10 cellular contexts compared by ENCODE assay signal in the genomic region with DNA sequence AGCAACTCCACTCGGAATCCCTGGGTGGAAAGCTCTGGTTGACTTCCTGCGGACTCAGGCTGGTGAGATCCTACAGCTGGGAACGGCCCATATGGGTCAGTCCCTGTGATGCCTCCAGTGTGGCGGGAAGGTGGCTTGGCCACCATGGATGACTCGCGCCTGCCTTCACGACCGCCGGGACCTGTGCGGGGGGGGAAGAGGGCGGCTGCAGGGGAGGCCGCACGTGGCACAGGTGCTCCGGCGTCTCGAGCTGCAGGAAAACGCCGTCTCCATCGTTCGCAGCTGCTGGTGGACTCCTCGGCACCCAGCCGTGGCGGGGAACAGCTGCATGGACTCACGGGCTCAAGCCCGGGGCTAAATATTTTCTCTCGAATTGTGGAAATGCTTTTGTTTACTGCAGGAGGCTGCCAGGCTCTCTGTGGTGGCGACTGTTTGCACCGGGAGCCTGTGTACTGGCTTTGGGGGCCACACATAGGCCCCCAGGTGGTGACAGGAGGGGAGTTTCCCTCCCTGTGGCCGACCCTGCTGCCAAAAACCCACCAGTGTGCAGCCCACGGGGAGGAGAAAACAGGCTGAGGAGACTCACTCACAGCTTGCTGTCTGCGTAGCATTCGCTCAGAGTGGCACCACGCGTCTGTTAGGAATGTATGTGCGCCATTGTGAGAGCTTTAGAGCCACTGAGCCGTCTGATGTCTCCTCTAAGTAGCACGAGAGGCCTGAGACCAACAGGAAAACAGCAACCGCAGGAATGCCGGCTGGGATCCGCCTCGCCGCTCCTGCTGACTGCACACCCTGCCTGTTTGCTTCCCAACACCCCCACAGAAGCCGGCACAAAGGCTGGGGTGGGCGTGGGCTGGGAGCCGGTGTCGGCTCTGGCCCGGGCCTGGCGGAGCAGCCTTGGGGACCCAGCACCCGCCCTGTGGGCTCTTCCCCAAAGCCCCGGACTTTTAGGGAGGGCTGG.
A peak's percentile ranks its signal among the peaks of the same experiment; 100 is the strongest.
DNase-seq lines count a peak whose midpoint lies in the region; ATAC-seq, FAIRE-seq and TF ChIP-seq lines count a peak whose summit lies in the region.
"Had no signal": no experiment of that assay in that cellular context is flagged by ENCODE, and none has a peak within 500 bp of the region (broad histone marks: within the 10 kb centered on the region; RNA-seq: fewer than 3 reads in every experiment).

No MANE protein-coding gene starts in this region.

- no peak for TF ChIP-seq CTCF in natural killer cell (IDR thresholded peaks at IDR 0.05)
- no peak for TF ChIP-seq CTCF in brain (conservative IDR thresholded peaks at IDR 0.05)
- TF ChIP-seq CTCF in HepG2 (CRISPR knock-in tag; IDR thresholded peaks at IDR 0.05), result no peak
- no peak for TF ChIP-seq CTCF in GM13977 (IDR thresholded peaks at IDR 0.05; ENCODE audit: extremely low read depth, insufficient read depth, missing control alignments)

- H3K4me1 ChIP-seq in HepG2 (ENCODE audit: insufficient read depth, low read length) (no peaks in the 10 kb centered on the region), aorta (ENCODE audit: control insufficient read depth in 1 of 2, insufficient read depth in 2 of 2, low read length in 2 of 2) (no peaks in the 10 kb centered on the region)

- H4K20me1 ChIP-seq in HepG2 (ENCODE audit: insufficient read depth, low read length), result no peaks in the 10 kb centered on the region

- H3K4me3 ChIP-seq in HepG2 (replicated peaks in 1 of 3; ENCODE audit: insufficient read depth in 1 of 3, low read depth in 2 of 3, low read length in 3 of 3), result no peak overlapping the region
- no peak overlapping the region for H3K4me3 ChIP-seq in aorta (ENCODE audit: low read length in 2 of 2)

- in situ Hi-C loops in HepG2 (cut with HindIII; ENCODE audit: extremely low pct_ligation_motif_present, low pct_unique_long_range_greater_than_20kb) (no loop called here), GM13977 (cut with MboI; ENCODE audit: low pct_unique_long_range_greater_than_20kb, low sequenced_read_pairs, unreplicated experiment) (no loop called here)

- H3K36me3 ChIP-seq in HepG2 (replicated peaks in 1 of 2; ENCODE audit: control insufficient read depth in 1 of 2, insufficient read depth in 2 of 2, low read length in 2 of 2) (no peaks in the 10 kb centered on the region), aorta (ENCODE audit: control insufficient read depth in 1 of 2, insufficient read depth in 2 of 2, low read length in 1 of 2) (no peaks in the 10 kb centered on the region)

- no peak for TF ChIP-seq POLR2A in HepG2 (IDR thresholded peaks at IDR 0.05; ENCODE audit: insufficient read depth in 1 of 2, low read depth in 2 of 2, low read length in 2 of 2)

- H3K9me3 Mint-ChIP-seq in natural killer cell treated with Interleukin-12 subunit alpha and Interleukin-12 subunit beta and Interleukin-15 and Interleukin-18, amount 100 ng/mL, for 72 hours, result no peaks in the 10 kb centered on the region
- H3K9me3 Mint-ChIP-seq in natural killer cell (no peaks in the 10 kb centered on the region), brain (no peaks in the 10 kb centered on the region)
- H3K9me3 Mint-ChIP-seq in activated CD4-positive, alpha-beta T cell treated with anti-CD3 and anti-CD28 coated beads for 36 hours (ENCODE audit: low read depth), result no peaks in the 10 kb centered on the region

- no peak overlapping the region for H3K4me3 Mint-ChIP-seq in natural killer cell treated with Interleukin-12 subunit alpha and Interleukin-12 subunit beta and Interleukin-15 and Interleukin-18, amount 100 ng/mL, for 72 hours
- no peak overlapping the region for H3K4me3 Mint-ChIP-seq in natural killer cell
- no peak overlapping the region for H3K4me3 Mint-ChIP-seq in brain
- H3K4me3 Mint-ChIP-seq in activated CD4-positive, alpha-beta T cell treated with anti-CD3 and anti-CD28 coated beads for 36 hours, result no peak overlapping the region

- BruUV-seq in HepG2 (replicated peaks; lab: Mats Ljungman, UMichigan), result no TSS peak

- H3K27me3 ChIP-seq in HepG2 (ENCODE audit: control insufficient read depth in 1 of 2, insufficient read depth in 2 of 2, low read length in 2 of 2) (peaks cover 17 to 42% of the 10 kb centered on the region in 2 experiments), aorta (ENCODE audit: control insufficient read depth in 1 of 2, insufficient read depth in 2 of 2, low read length in 1 of 2) (no peaks in the 10 kb centered on the region)

- no peaks in the 10 kb centered on the region for H3K79me2 ChIP-seq in HepG2 (ENCODE audit: insufficient read depth, low read length)

- CTCF ChIA-PET in HepG2 (lab: Yijun Ruan, JAX; ENCODE audit: low intra/inter-chr PET ratio, low total read pairs), result no interaction called here
- CTCF ChIA-PET in activated CD4-positive, alpha-beta T cell treated with anti-CD3 and anti-CD28 coated beads for 36 hours (lab: Charles Lee), result no interaction called here

- peaks cover 0 to 2% of the 10 kb centered on the region in 2 donors for H3K4me1 Mint-ChIP-seq in natural killer cell treated with Interleukin-12 subunit alpha and Interleukin-12 subunit beta and Interleukin-15 and Interleukin-18, amount 100 ng/mL, for 72 hours (ENCODE audit: low read depth in 2 of 2)
- no peaks in the 10 kb centered on the region for H3K4me1 Mint-ChIP-seq in natural killer cell
- H3K4me1 Mint-ChIP-seq in brain, result peaks cover 17% of the 10 kb centered on the region
- no peaks in the 10 kb centered on the region for H3K4me1 Mint-ChIP-seq in activated CD4-positive, alpha-beta T cell treated with anti-CD3 and anti-CD28 coated beads for 36 hours

- POLR2A ChIA-PET in HepG2 (lab: Yijun Ruan, JAX), result no interaction called here
- POLR2A ChIA-PET in activated CD4-positive, alpha-beta T cell treated with anti-CD3 and anti-CD28 coated beads for 36 hours (lab: Charles Lee), result no interaction called here

- H2AFZ ChIP-seq in HepG2 (ENCODE audit: low read length), result no peak overlapping the region

- no peaks in the 10 kb centered on the region for H3K27me3 Mint-ChIP-seq in natural killer cell treated with Interleukin-12 subunit alpha and Interleukin-12 subunit beta and Interleukin-15 and Interleukin-18, amount 100 ng/mL, for 72 hours
- no peaks in the 10 kb centered on the region for H3K27me3 Mint-ChIP-seq in natural killer cell (ENCODE audit: low read depth in 2 of 2)
- no peaks in the 10 kb centered on the region for H3K27me3 Mint-ChIP-seq in brain
- no peaks in the 10 kb centered on the region for H3K27me3 Mint-ChIP-seq in activated CD4-positive, alpha-beta T cell treated with anti-CD3 and anti-CD28 coated beads for 36 hours

- peak; percentile 59 for DNase-seq in natural killer cell treated with Interleukin-12 subunit alpha and Interleukin-12 subunit beta and Interleukin-15 and Interleukin-18, amount 100 ng/mL, for 72 hours (ENCODE audit: low spot score)
- DNase-seq in natural killer cell (no peak), HepG2 (ENCODE audit: low spot score) (peak; percentile 15), aorta (peak; percentile 73 to 85), GM13977 (ENCODE audit: low spot score) (no peak)
- DNase-seq in activated CD4-positive, alpha-beta T cell treated with anti-CD3 and anti-CD28 coated beads for 36 hours, result no peak
- DNase-seq: DND-41 had no signal

- H3K27ac ChIP-seq in HepG2 (ENCODE audit: extremely low read length, insufficient read depth, low read length) (no peak overlapping the region), aorta (ENCODE audit: low read depth in 1 of 2, low read length in 2 of 2) (no peak overlapping the region)

- H3K4me2 ChIP-seq in HepG2 (ENCODE audit: low read depth, low read length), result 0 out of 2 replicates have a peak overlapping the region, but pooled peaks have one; percentile 7

- no peak for TF ChIP-seq EP300 in HepG2 (IDR thresholded peaks at IDR 0.05; ENCODE audit: low read depth in 2 of 2, low read length in 2 of 2)
- TF ChIP-seq EP300 in HepG2 (CRISPR knock-in tag; IDR thresholded peaks at IDR 0.05; ENCODE audit: borderline replicate concordance), result no peak

- no peak for TF ChIP-seq RAD21 in HepG2 (CRISPR knock-in tag; IDR thresholded peaks at IDR 0.05)

- no peak for FAIRE-seq in HepG2 (lab: Jason Lieb, UNC)
- FAIRE-seq: endometrium had no signal

- no peaks in the 10 kb centered on the region for H3K36me3 Mint-ChIP-seq in natural killer cell treated with Interleukin-12 subunit alpha and Interleukin-12 subunit beta and Interleukin-15 and Interleukin-18, amount 100 ng/mL, for 72 hours
- H3K36me3 Mint-ChIP-seq in natural killer cell (no peaks in the 10 kb centered on the region), brain (no peaks in the 10 kb centered on the region)
- peaks cover 17% of the 10 kb centered on the region for H3K36me3 Mint-ChIP-seq in activated CD4-positive, alpha-beta T cell treated with anti-CD3 and anti-CD28 coated beads for 36 hours (ENCODE audit: low read depth)

- H3K9me3 ChIP-seq in HepG2 (ENCODE audit: low read length) (no peaks in the 10 kb centered on the region), aorta (ENCODE audit: control insufficient read depth, low read length) (no peaks in the 10 kb centered on the region)

- ATAC-seq in natural killer cell treated with Interleukin-12 subunit alpha and Interleukin-12 subunit beta and Interleukin-15 and Interleukin-18, amount 100 ng/mL, for 72 hours, result no peak
- ATAC-seq in natural killer cell (no peak), HepG2 (peak; percentile 55), aorta (ENCODE audit: low FRiP score) (peak; percentile 53), HG02970 (IDR thresholded peaks at IDR 0.05; ENCODE audit: low FRiP score, unreplicated experiment) (no peak)
- no peak for ATAC-seq in activated CD4-positive, alpha-beta T cell treated with anti-CD3 and anti-CD28 coated beads for 36 hours

- no peak overlapping the region for H3K27ac Mint-ChIP-seq in natural killer cell treated with Interleukin-12 subunit alpha and Interleukin-12 subunit beta and Interleukin-15 and Interleukin-18, amount 100 ng/mL, for 72 hours
- peak overlapping the region in 1 of 2 donors; percentile 54 for H3K27ac Mint-ChIP-seq in natural killer cell
- peak overlapping the region in 3 of 5 experiments; percentile 73 to 92 (median 89) for H3K27ac Mint-ChIP-seq in brain
- H3K27ac Mint-ChIP-seq in activated CD4-positive, alpha-beta T cell treated with anti-CD3 and anti-CD28 coated beads for 36 hours, result no peak overlapping the region

- intact Hi-C loops in natural killer cell (cut with micrococcal nuclease) (no loop called here), HepG2 (cut with micrococcal nuclease; ENCODE audit: unreplicated experiment) (no loop called here), aorta (cut with DNase I) (no loop called here)
- intact Hi-C loops in activated CD4-positive, alpha-beta T cell treated with anti-CD3 and anti-CD28 coated beads for 36 hours (cut with DNase I, micrococcal nuclease), result no loop called here

- WGBS in HepG2 (ENCODE audit: low lambda C conversion rate), result 18% methylated on average over 21 of the region's 50 CpGs
- WGBS in aorta, 2 donors, result 69% methylated on average over 50 of the region's 50 CpGs

- no peak overlapping the region for H3K9ac ChIP-seq in HepG2 (ENCODE audit: insufficient read depth, low read depth, low read length)

Comparison
In these comparisons a context has a peak if more than half of its experiments do, and no peak if none do; other contexts are left out.
1. DNase-seq: peak in natural killer cell treated with Interleukin-12 subunit alpha and Interleukin-12 subunit beta and Interleukin-15 and Interleukin-18, amount 100 ng/mL, for 72 hours (single experiment), HepG2 (single experiment) and aorta (2 of 2); none in natural killer cell (single experiment), activated CD4-positive, alpha-beta T cell treated with anti-CD3 and anti-CD28 coated beads for 36 hours (single experiment) and GM13977 (single experiment).
2. ATAC-seq: peak in HepG2 (single experiment) and aorta (single experiment); none in natural killer cell treated with Interleukin-12 subunit alpha and Interleukin-12 subunit beta and Interleukin-15 and Interleukin-18, amount 100 ng/mL, for 72 hours (0 of 2), natural killer cell (0 of 3), HG02970 (single experiment) and activated CD4-positive, alpha-beta T cell treated with anti-CD3 and anti-CD28 coated beads for 36 hours (single experiment).
3. H3K27ac Mint-ChIP-seq: peak in brain (3 of 5); none in natural killer cell treated with Interleukin-12 subunit alpha and Interleukin-12 subunit beta and Interleukin-15 and Interleukin-18, amount 100 ng/mL, for 72 hours (0 of 2) and activated CD4-positive, alpha-beta T cell treated with anti-CD3 and anti-CD28 coated beads for 36 hours (single experiment).